ENCODE assay signal across 11 cellular contexts in genomic region chr2:10135296-10136089, GRCh38. TPM values are rescaled to one million over a fixed set of nuclear protein-coding genes. Genes with fewer than 3 reads are reported as not detected.
A peak's percentile ranks its signal among the peaks of the same experiment; 100 is the strongest.
DNase-seq lines count a peak whose midpoint lies in the region; ATAC-seq and TF ChIP-seq lines count a peak whose summit lies in the region.
"Had no signal": no experiment of that assay in that cellular context is flagged by ENCODE, and none has a peak within 500 bp of the region (broad histone marks: within the 10 kb centered on the region; RNA-seq: fewer than 3 reads in every experiment).

No MANE protein-coding gene starts in this region.

- in situ Hi-C loops in GM18951 (cut with MboI; ENCODE audit: low sequenced_read_pairs, unreplicated experiment): loop anchor here (5.0 to 25.0 kb wide), 2 partner anchors 282 to 527 kb away; no protein-coding TSS in a partner anchor

- H3K4me3 ChIP-seq in fibroblast of pulmonary artery (replicated peaks; ENCODE audit: low read depth, low read length): no peak overlapping the region

- TF ChIP-seq CTCF in fibroblast of pulmonary artery (IDR thresholded peaks at IDR 0.05; ENCODE audit: low read length, missing control alignments) (no peak), omental fat pad (IDR thresholded peaks at IDR 0.05) (no peak)

- DNase-seq in DMS53 (lab: John Stamatoyannopoulos, UW): peak; percentile 23
- no peak for DNase-seq in DMS53 treated with DMSO at 0.1 percent for 48 hours (lab: John Stamatoyannopoulos, UW; ENCODE audit: unreplicated experiment)
- DNase-seq in RKO (ENCODE audit: low spot score): peak; percentile 63
- peak; percentile 62 for DNase-seq in fibroblast of pulmonary artery (ENCODE audit: low read depth)
- no peak for DNase-seq in omental fat pad (ENCODE audit: low spot score)
- no peak for DNase-seq in central memory CD4-positive, alpha-beta T cell
- DNase-seq in NK-92 treated with Interleukin-12 subunit alpha and Interleukin-12 subunit beta, amount 100 ng/mL, for 24 hours (lab: John Stamatoyannopoulos, UW): no peak
- DNase-seq: activated T-cell treated with anti-CD3 and anti-CD28 coated beads for 4 hours, GOT3, occipital lobe had no signal

- peak; percentile 35 for TF ChIP-seq POLR2A in GM18951 (IDR thresholded peaks at IDR 0.05; ENCODE audit: extremely low read depth, insufficient read depth, insufficient read length)

- no peak for ATAC-seq in omental fat pad (ENCODE audit: low FRiP score)

RNA-seq across cellular contexts. Expression of gene RRM2, which starts 13.0 kb away (rescaled TPM):
- 1 to 10 TPM in 3 of 4 donors, under 1 TPM in 1; 0.46 to 9.8 (median 1.5) TPM for total RNA-seq in omental fat pad

RNA-seq across cellular contexts. Expression of gene CYS1, which starts 55.3 kb away (rescaled TPM):
- total RNA-seq in omental fat pad: 1 to 10 TPM in 2 of 4 donors, under 1 TPM in 2; 0.63 to 2.7 (median 1.2) TPM

Comparison
In these comparisons a context has a peak if more than half of its experiments do, and no peak if none do; other contexts are left out.
1. DNase-seq: peak in DMS53 (single experiment), RKO (single experiment) and fibroblast of pulmonary artery (single experiment); none in DMS53 treated with DMSO at 0.1 percent for 48 hours (single experiment), omental fat pad (single experiment), central memory CD4-positive, alpha-beta T cell (single experiment) and NK-92 treated with Interleukin-12 subunit alpha and Interleukin-12 subunit beta, amount 100 ng/mL, for 24 hours (single experiment).